Comparison of ENCODE assay signal across 30 cellular contexts in the genomic region with DNA sequence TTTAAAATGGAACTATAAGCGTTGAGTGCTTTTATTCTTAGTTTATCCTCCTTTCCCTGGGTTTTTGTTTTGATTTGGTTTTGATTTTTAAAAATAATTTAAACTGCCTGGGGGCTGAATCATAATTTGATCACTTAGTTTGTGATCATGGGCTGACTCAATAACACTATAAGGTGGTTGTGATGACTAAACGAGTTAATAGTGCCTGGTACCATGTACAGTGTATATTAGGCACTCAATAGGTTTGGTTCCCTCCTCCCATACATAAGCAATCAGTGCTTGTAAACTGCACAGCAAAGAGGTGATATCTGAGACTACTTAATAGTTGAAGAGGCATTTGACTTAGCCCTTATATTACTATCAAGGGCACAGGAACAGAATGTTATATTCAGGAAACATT.
"Had no signal": no experiment of that assay in that cellular context is flagged by ENCODE, and none has a peak within 500 bp of the region (broad histone marks: within the 10 kb centered on the region; RNA-seq: fewer than 3 reads in every experiment).

No MANE protein-coding gene starts in this region.

- H3K4me1 Mint-ChIP-seq: immature natural killer cell; stimulated activated memory B cell treated with anti-CD40 and anti-IgM and Interleukin-4, amounts not matched to agents 10 μg/mL and 1 μg/mL and 100 μg/mL, for 72 hours had no signal

- H3K27ac Mint-ChIP-seq: immature natural killer cell; naive thymus-derived CD8-positive, alpha-beta T cell; nephron; stimulated activated memory B cell treated with anti-CD40 and anti-IgM and Interleukin-4, amounts not matched to agents 10 μg/mL and 1 μg/mL and 100 μg/mL, for 72 hours; stimulated activated naive CD8-positive, alpha-beta T cell treated with anti-CD3 and anti-CD28 coated beads, Interleukin-15, amount 100 ng/mL, for 72 hours had no signal

- H3K9me3 Mint-ChIP-seq: immature natural killer cell; naive thymus-derived CD8-positive, alpha-beta T cell; nephron; neural crest cell; stimulated activated memory B cell treated with anti-CD40 and anti-IgM and Interleukin-4, amounts not matched to agents 10 μg/mL and 1 μg/mL and 100 μg/mL, for 72 hours had no signal

- H3K36me3 Mint-ChIP-seq: naive thymus-derived CD8-positive, alpha-beta T cell; stimulated activated memory B cell treated with anti-CD40 and anti-IgM and Interleukin-4, amounts not matched to agents 10 μg/mL and 1 μg/mL and 100 μg/mL, for 72 hours had no signal

- H3K36me3 ChIP-seq: left lung, lower lobe of right lung, pancreas, prostate gland, tibial nerve, upper lobe of left lung, vagina had no signal

- FAIRE-seq: islet of Langerhans, kidney, pancreas had no signal

- ATAC-seq: left colon; left lung; lower lobe of right lung; naive thymus-derived CD8-positive, alpha-beta T cell; pancreas; right cardiac atrium; sciatic nerve; stimulated activated memory B cell treated with anti-CD40 and anti-IgM and Interleukin-4, amounts not matched to agents 10 μg/mL and 1 μg/mL and 100 μg/mL, for 72 hours; stimulated activated naive CD8-positive, alpha-beta T cell treated with anti-CD3 and anti-CD28 coated beads, Interleukin-15, amount 100 ng/mL, for 72 hours had no signal

- H3K27me3 ChIP-seq: left lung, pancreas, tibial nerve, upper lobe of left lung, vagina had no signal

- DNase-seq: hypothalamus; immature natural killer cell; kidney; left colon; left lung; lower lobe of right lung; mammary epithelial cell; mesenchymal stem cell; naive thymus-derived CD8-positive, alpha-beta T cell; nucleus accumbens; pancreas; posterior cingulate gyrus; retina; right cardiac atrium; stimulated activated CD4-positive, alpha-beta T cell treated with anti-CD3 and anti-CD28 coated beads, Interleukin-12 subunit alpha, Interleukin-12 subunit beta, amount 100 ng/mL, for 4 hours; stimulated activated CD4-positive, alpha-beta T cell treated with anti-CD3 and anti-CD28 coated beads, Interleukin-15, amount 100 ng/mL, for 24 hours; stimulated activated CD4-positive, alpha-beta T cell treated with anti-CD3 and anti-CD28 coated beads, Interleukin-4, amount 100 ng/mL, for 24 hours; stimulated activated naive CD4-positive, alpha-beta T cell treated with Interleukin-2 at 50 U/mL for 16 hours; stimulated activated naive CD8-positive, alpha-beta T cell treated with anti-CD3 and anti-CD28 coated beads, Interleukin-15, amount 100 ng/mL, for 72 hours; substantia nigra; upper lobe of left lung had no signal

- H3K4me3 Mint-ChIP-seq: immature natural killer cell; naive thymus-derived CD8-positive, alpha-beta T cell; nephron; neural crest cell; stimulated activated memory B cell treated with anti-CD40 and anti-IgM and Interleukin-4, amounts not matched to agents 10 μg/mL and 1 μg/mL and 100 μg/mL, for 72 hours; stimulated activated naive CD8-positive, alpha-beta T cell treated with anti-CD3 and anti-CD28 coated beads, Interleukin-15, amount 100 ng/mL, for 72 hours had no signal

- H3K4me3 ChIP-seq: left lung, lower lobe of right lung, pancreas, prostate gland, skin epidermis, tibial nerve, upper lobe of left lung, vagina had no signal
